Comparison of ENCODE assay signal across 33 cellular contexts in the genomic region with DNA sequence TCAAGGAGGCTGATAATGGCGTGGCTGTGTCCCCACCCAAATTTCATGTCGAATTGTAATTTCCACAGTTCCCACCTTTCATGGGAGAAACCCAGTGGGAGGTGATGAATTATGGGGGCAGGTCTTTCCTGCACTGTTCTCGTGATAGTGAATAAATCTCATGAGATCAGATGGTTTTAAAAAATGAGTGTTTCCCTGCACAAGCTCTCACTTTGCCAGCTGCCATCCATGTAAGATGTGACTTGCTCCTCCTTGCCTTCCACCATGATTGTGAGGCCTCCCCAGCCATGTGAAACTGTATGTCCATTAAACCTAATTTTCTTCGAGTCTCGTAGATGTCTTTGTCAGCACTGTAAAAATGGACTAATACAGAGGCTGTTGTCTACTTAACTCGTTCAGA.
DNase-seq lines count a peak whose midpoint lies in the region; ATAC-seq, FAIRE-seq and TF ChIP-seq lines count a peak whose summit lies in the region.
"Had no signal": no experiment of that assay in that cellular context is flagged by ENCODE, and none has a peak within 500 bp of the region (broad histone marks: within the 10 kb centered on the region; RNA-seq: fewer than 3 reads in every experiment).

No MANE protein-coding gene starts in this region.

- TF ChIP-seq RAD21 in HepG2 (CRISPR knock-in tag; IDR thresholded peaks at IDR 0.05), result no peak
- no peak for TF ChIP-seq RAD21 in K562 (CRISPR knock-in tag; conservative IDR thresholded peaks at IDR 0.05 in 1 of 2, IDR thresholded peaks at IDR 0.05 in 1 of 2)

- POLR2A ChIA-PET in HepG2 (lab: Yijun Ruan, JAX) (no interaction called here), HEK293 (lab: Yijun Ruan, JAX) (no interaction called here), K562 (lab: Yijun Ruan, JAX) (no interaction called here)

- no peak overlapping the region for H2AFZ ChIP-seq in HepG2 (ENCODE audit: low read length)
- H2AFZ ChIP-seq in K562 (ENCODE audit: low read depth, low read length), result no peak overlapping the region

- H3K27me3 ChIP-seq in HepG2 (ENCODE audit: control insufficient read depth in 1 of 2, insufficient read depth in 2 of 2, low read length in 2 of 2) (no peaks in the 10 kb centered on the region), right lobe of liver (no peaks in the 10 kb centered on the region), K562 (ENCODE audit: control insufficient read depth in 2 of 2, insufficient read depth in 2 of 2, low read length in 2 of 2) (no peaks in the 10 kb centered on the region)
- H3K27me3 ChIP-seq: BE2C; BLaER1; BLaER1 treated with 17β-estradiol and CSF1 and Interleukin-3, amounts not matched to agents 10 nM and 100 nM had no signal

- no peaks in the 10 kb centered on the region for H4K20me1 ChIP-seq in HepG2 (ENCODE audit: insufficient read depth, low read length)
- no peaks in the 10 kb centered on the region for H4K20me1 ChIP-seq in K562 (replicated peaks; ENCODE audit: control insufficient read depth, insufficient read depth, low read length)
- H4K20me1 ChIP-seq: BLaER1; BLaER1 treated with 17β-estradiol and CSF1 and Interleukin-3, amounts not matched to agents 10 nM and 100 nM had no signal

- BruUV-seq in HepG2 (replicated peaks; lab: Mats Ljungman, UMichigan) (no TSS peak), K562 (replicated peaks; lab: Mats Ljungman, UMichigan) (no TSS peak)

- intact Hi-C loops in HepG2 (cut with micrococcal nuclease; ENCODE audit: unreplicated experiment) (no loop called here), right lobe of liver (cut with DNase I) (no loop called here), K562 (cut with micrococcal nuclease) (no loop called here)

- no peak for DNase-seq in HepG2 (ENCODE audit: low spot score)
- DNase-seq in right lobe of liver, result no peak
- DNase-seq in K562 (ENCODE audit: extremely low read depth in 1 of 4, low spot score in 3 of 4), result no peak
- DNase-seq in activated naive CD4-positive, alpha-beta T cell treated with anti-CD3 and anti-CD28 coated beads, Interleukin-2, amount 50 U/mL, for 16 hours, result no peak
- DNase-seq: 8988T; ACHN; AML-193; BE2C; C1 segment of cervical spinal cord; Caco-2; Calu3; CD4-positive, alpha-beta memory T cell; CD4-positive, alpha-beta T cell; CD4-positive, CD25-positive, alpha-beta regulatory T cell; CD8-positive, alpha-beta memory T cell; CD8-positive, alpha-beta T cell; COR-L47; DMS 273 treated with DMSO at 0.1 percent for 48 hours; DMS153; DMS53; DMS79; DMS79 treated with DMSO at 0.1 percent for 48 hours; DND-41; EL had no signal

- no peak for FAIRE-seq in HepG2 (lab: Jason Lieb, UNC)
- no peak for FAIRE-seq in K562 (lab: Jason Lieb, UNC)
- FAIRE-seq: A204.1, A549, D721Med had no signal

- H3K36me3 ChIP-seq in HepG2 (replicated peaks in 1 of 2; ENCODE audit: control insufficient read depth in 1 of 2, insufficient read depth in 2 of 2, low read length in 2 of 2) (no peaks in the 10 kb centered on the region), right lobe of liver (no peaks in the 10 kb centered on the region), HEK293 (ENCODE audit: control insufficient read depth in 2 of 2, insufficient read depth in 1 of 2, low read length in 2 of 2) (no peaks in the 10 kb centered on the region), K562 (ENCODE audit: control insufficient read depth, insufficient read depth, low read length) (no peaks in the 10 kb centered on the region)
- H3K36me3 ChIP-seq: BE2C; BLaER1; BLaER1 treated with 17β-estradiol and CSF1 and Interleukin-3, amounts not matched to agents 10 nM and 100 nM had no signal

- H3K4me2 ChIP-seq in HepG2 (ENCODE audit: low read depth, low read length) (no peak overlapping the region), K562 (ENCODE audit: insufficient read depth, low read length) (no peak overlapping the region)
- H3K4me2 ChIP-seq: A549; BLaER1; BLaER1 treated with 17β-estradiol and CSF1 and Interleukin-3, amounts not matched to agents 10 nM and 100 nM had no signal

- TF ChIP-seq EP300 in HepG2 (IDR thresholded peaks at IDR 0.05; ENCODE audit: low read depth in 2 of 2, low read length in 2 of 2), result no peak
- TF ChIP-seq EP300 in HepG2 (CRISPR knock-in tag; IDR thresholded peaks at IDR 0.05; ENCODE audit: borderline replicate concordance), result no peak
- TF ChIP-seq EP300 in K562 (IDR thresholded peaks at IDR 0.05; ENCODE audit: low read length), result no peak

- no peak for TF ChIP-seq POLR2A in HepG2 (IDR thresholded peaks at IDR 0.05; ENCODE audit: insufficient read depth in 1 of 2, low read depth in 2 of 2, low read length in 2 of 2)
- TF ChIP-seq POLR2A in right lobe of liver (IDR thresholded peaks at IDR 0.05), result no peak
- no peak for TF ChIP-seq POLR2A in K562 (conservative IDR thresholded peaks at IDR 0.05)

- no peaks in the 10 kb centered on the region for H3K9me3 ChIP-seq in HepG2 (ENCODE audit: low read length)
- H3K9me3 ChIP-seq in right lobe of liver, result no peaks in the 10 kb centered on the region
- H3K9me3 ChIP-seq in HEK293 (ENCODE audit: control insufficient read depth, insufficient read depth, low read depth, low read length), result no peaks in the 10 kb centered on the region
- no peaks in the 10 kb centered on the region; the same call in 1 of the 2 replicates for H3K9me3 ChIP-seq in K562 (replicated peaks; ENCODE audit: control insufficient read depth, insufficient read depth, low read depth, low read length)
- H3K9me3 ChIP-seq: A549, BE2C, Caco-2 had no signal

- H3K9me1 ChIP-seq in K562 (ENCODE audit: control insufficient read depth, insufficient read depth, low read length), result no peaks in the 10 kb centered on the region

- TF ChIP-seq CTCF in HepG2 (CRISPR knock-in tag; IDR thresholded peaks at IDR 0.05) (no peak), right lobe of liver (IDR thresholded peaks at IDR 0.05) (no peak), HEK293 (tag by site-specific recombination; IDR thresholded peaks at IDR 0.05) (no peak), K562 (IDR thresholded peaks at IDR 0.05 in 2 of 3, conservative IDR thresholded peaks at IDR 0.05 in 1 of 3; ENCODE audit: insufficient read depth in 2 of 3, low read depth in 1 of 3, low read length in 3 of 3) (no peak)

- H3K9ac ChIP-seq in HepG2 (ENCODE audit: insufficient read depth, low read depth, low read length) (no peak overlapping the region), K562 (ENCODE audit: insufficient read depth in 1 of 2, low read depth in 2 of 2, low read length in 2 of 2) (no peak overlapping the region)
- H3K9ac ChIP-seq: BLaER1; BLaER1 treated with 17β-estradiol and CSF1 and Interleukin-3, amounts not matched to agents 10 nM and 100 nM had no signal

- peaks cover 5% of the 10 kb centered on the region for H3K4me1 ChIP-seq in HepG2 (ENCODE audit: insufficient read depth, low read length)
- no peaks in the 10 kb centered on the region for H3K4me1 ChIP-seq in right lobe of liver
- no peaks in the 10 kb centered on the region for H3K4me1 ChIP-seq in HEK293 (ENCODE audit: control insufficient read depth, insufficient read depth, low read length)
- H3K4me1 ChIP-seq in K562 (replicated peaks in 1 of 2; ENCODE audit: control insufficient read depth in 2 of 2, insufficient read depth in 2 of 2, low read length in 2 of 2), result no peaks in the 10 kb centered on the region
- H3K4me1 ChIP-seq: A549; BE2C; BLaER1; BLaER1 treated with 17β-estradiol and CSF1 and Interleukin-3, amounts not matched to agents 10 nM and 100 nM; Caco-2 had no signal

- in situ Hi-C loops in HepG2 (cut with HindIII; ENCODE audit: extremely low pct_ligation_motif_present, low pct_unique_long_range_greater_than_20kb), result no loop called here
- in situ Hi-C loops in K562 (cut with MboI), result no loop called here

- CTCF ChIA-PET in HepG2 (lab: Yijun Ruan, JAX; ENCODE audit: low intra/inter-chr PET ratio, low total read pairs) (no interaction called here), HEK293 (lab: Yijun Ruan, JAX) (no interaction called here), K562 (lab: Yijun Ruan, JAX; ENCODE audit: low intra/inter-chr PET ratio) (no interaction called here)

- no peak for ATAC-seq in HepG2
- ATAC-seq in right lobe of liver, result no peak
- ATAC-seq in K562, result no peak
- ATAC-seq in HG03460 (IDR thresholded peaks at IDR 0.05; ENCODE audit: unreplicated experiment), result no peak
- ATAC-seq: A549; CD8-positive, alpha-beta T cell had no signal

- H3K4me3 ChIP-seq in HepG2 (replicated peaks in 1 of 3; ENCODE audit: insufficient read depth in 1 of 3, low read depth in 2 of 3, low read length in 3 of 3) (no peak overlapping the region), right lobe of liver (no peak overlapping the region), HEK293 (ENCODE audit: low read depth, low read length) (no peak overlapping the region), K562 (no peak overlapping the region)
- H3K4me3 ChIP-seq: A549; BLaER1; BLaER1 treated with 17β-estradiol and CSF1 and Interleukin-3, amounts not matched to agents 10 nM and 100 nM had no signal

- H3K27ac ChIP-seq in HepG2 (ENCODE audit: extremely low read length, insufficient read depth, low read length) (no peak overlapping the region), right lobe of liver (no peak overlapping the region), HEK293 (ENCODE audit: extremely low read depth, low read depth, low read length) (no peak overlapping the region), K562 (ENCODE audit: extremely low read depth, low read depth, low read length) (no peak overlapping the region)
- H3K27ac ChIP-seq: 22Rv1; A549; BLaER1; BLaER1 treated with 17β-estradiol and CSF1 and Interleukin-3, amounts not matched to agents 10 nM and 100 nM; C4-2B had no signal

- WGBS in HepG2 (ENCODE audit: low lambda C conversion rate), result 53% methylated on average over 6 of the region's 6 CpGs
- WGBS in right lobe of liver (ENCODE audit: insufficient coverage, low coverage, low lambda C conversion rate, missing lambda C conversion rate), result 61% methylated on average over 6 of the region's 6 CpGs
- WGBS in K562 (ENCODE audit: insufficient coverage, low coverage, missing lambda C conversion rate), result 1% methylated on average over 6 of the region's 6 CpGs

- H3K79me2 ChIP-seq in HepG2 (ENCODE audit: insufficient read depth, low read length) (no peaks in the 10 kb centered on the region), K562 (ENCODE audit: control insufficient read depth, insufficient read depth, low read length) (no peaks in the 10 kb centered on the region)

TF ChIP-seq in HEK293, 187 proteins besides CTCF, POLR2A, EP300 and RAD21 (continues in another document):
- peak; percentile 79 for TF ChIP-seq SETDB1 (IDR thresholded peaks at IDR 0.05; ENCODE audit: insufficient read length, low read length)

TF ChIP-seq in K562, 482 proteins besides CTCF, POLR2A, EP300 and RAD21:
- TF ChIP-seq ZNF431 (CRISPR knock-in tag; IDR thresholded peaks at IDR 0.05) (peak; percentile 74; the same call in 1 of the 2 replicates), TFAM (CRISPR knock-in tag; conservative IDR thresholded peaks at IDR 0.05) (no peak)
